8 cellular contexts compared by ENCODE assay signal in genomic region chr1:179955731-179956130, GRCh38. TPM values are rescaled to one million over a fixed set of nuclear protein-coding genes. Genes with fewer than 3 reads are reported as not detected.
DNase-seq lines count a peak whose midpoint lies in the region; ATAC-seq, FAIRE-seq and TF ChIP-seq lines count a peak whose summit lies in the region.

No MANE protein-coding gene starts in this region.

- POLR2A ChIA-PET in K562 (lab: Yijun Ruan, JAX), result interaction anchor here (1.0 to 2.2 kb wide), 4 partner anchors 8 to 20 kb away, joined by 3 to 10 read pairs (median 4); no protein-coding TSS in a partner anchor

- peaks cover 34% of the 10 kb centered on the region for H3K4me1 ChIP-seq in KMS-11 (ENCODE audit: low read depth, poor library complexity, severe bottlenecking)
- H3K4me1 ChIP-seq in K562 (replicated peaks in 1 of 2; ENCODE audit: control insufficient read depth in 2 of 2, insufficient read depth in 2 of 2, low read length in 2 of 2), result peaks cover 4% of the 10 kb centered on the region in 2 experiments; a peak in 3 of 5 replicates
- peaks cover 8 to 19% of the 10 kb centered on the region in 2 donors for H3K4me1 ChIP-seq in mucosa of rectum (ENCODE audit: control insufficient read depth in 2 of 2, insufficient read depth in 2 of 2, low read length in 2 of 2)

- peak overlapping the region; percentile 90 for H3K4me3 ChIP-seq in AG10803 (ENCODE audit: low read length)
- peak overlapping the region; percentile 98 for H3K4me3 ChIP-seq in KMS-11 (IDR thresholded peaks at IDR 0.05; ENCODE audit: insufficient read depth, low read depth, low read length)
- peak overlapping the region; percentile 84 for H3K4me3 ChIP-seq in K562
- H3K4me3 ChIP-seq in mucosa of rectum (ENCODE audit: low read length in 2 of 2), result peak overlapping the region; percentile 84 to 99

- no peak for TF ChIP-seq POLR2A in K562 (conservative IDR thresholded peaks at IDR 0.05)

- H3K27ac ChIP-seq in KMS-11 (peak overlapping the region; percentile 75; the same call in 1 of the 2 replicates), K562 (ENCODE audit: extremely low read depth, low read depth, low read length) (peak overlapping the region; percentile 86; the same call in 2 of the 3 replicates), mucosa of rectum (ENCODE audit: low read depth in 2 of 2, low read length in 2 of 2) (no peak overlapping the region)

- H3K36me3 ChIP-seq in KMS-11 (ENCODE audit: insufficient read depth) (no peaks in the 10 kb centered on the region), K562 (ENCODE audit: control insufficient read depth, insufficient read depth, low read length) (peaks cover 2% of the 10 kb centered on the region; the same call in 1 of the 3 replicates), mucosa of rectum (ENCODE audit: control insufficient read depth in 2 of 2, insufficient read depth in 2 of 2, low read length in 2 of 2) (no peaks in the 10 kb centered on the region)

- TF ChIP-seq EP300 in K562 (IDR thresholded peaks at IDR 0.05; ENCODE audit: low read length), result no peak

- TSS peak; percentile 54 for BruUV-seq in K562 (replicated peaks; lab: Mats Ljungman, UMichigan)

- H3K9ac ChIP-seq in KMS-11 (peak overlapping the region; percentile 87; the same call in 1 of the 2 replicates), K562 (ENCODE audit: insufficient read depth in 1 of 2, low read depth in 2 of 2, low read length in 2 of 2) (peak overlapping the region in 1 of 2 experiments; percentile 93; a peak in 3 of 4 replicates), mucosa of rectum (ENCODE audit: low read depth in 1 of 2, low read length in 2 of 2) (peak overlapping the region; percentile 20 to 96)

- H2AFZ ChIP-seq in KMS-11 (ENCODE audit: low read depth) (no peak overlapping the region), K562 (ENCODE audit: low read depth, low read length) (no peak overlapping the region)

- intact Hi-C loops in K562 (cut with micrococcal nuclease), result loop anchor here (2.0 to 5.0 kb wide), 2 partner anchors 73 to 202 kb away; partner anchors contain the start of gene TOR1AIP1
- intact Hi-C loops in head of caudate nucleus (cut with DNase I), result loop anchor here (10.0 kb wide), 1 partner anchor 219 kb away; no protein-coding TSS in a partner anchor

- H3K79me2 ChIP-seq in KMS-11 (ENCODE audit: insufficient read depth, low read depth), result peaks cover 53% of the 10 kb centered on the region
- H3K79me2 ChIP-seq in K562 (ENCODE audit: control insufficient read depth, insufficient read depth, low read length), result peaks cover 71% of the 10 kb centered on the region

- no peak for TF ChIP-seq RAD21 in K562 (CRISPR knock-in tag; conservative IDR thresholded peaks at IDR 0.05 in 1 of 2, IDR thresholded peaks at IDR 0.05 in 1 of 2)

- DNase-seq in AG10803 (ENCODE audit: low read depth) (no peak), K562 (ENCODE audit: extremely low read depth in 1 of 4, low spot score in 3 of 4) (no peak), DMS 273 treated with DMSO at 0.1 percent for 48 hours (lab: John Stamatoyannopoulos, UW) (no peak), NCI-H1436 (lab: John Stamatoyannopoulos, UW) (no peak), head of caudate nucleus (no peak)

- H3K27me3 ChIP-seq in KMS-11 (ENCODE audit: insufficient read depth, low read depth) (no peaks in the 10 kb centered on the region), K562 (ENCODE audit: control insufficient read depth in 2 of 2, insufficient read depth in 2 of 2, low read length in 2 of 2) (no peaks in the 10 kb centered on the region), mucosa of rectum (ENCODE audit: control insufficient read depth in 2 of 2, insufficient read depth in 2 of 2, low read length in 2 of 2) (no peaks in the 10 kb centered on the region)

- no peaks in the 10 kb centered on the region for H3K9me1 ChIP-seq in K562 (ENCODE audit: control insufficient read depth, insufficient read depth, low read length)

- H3K9me3 ChIP-seq in K562 (replicated peaks; ENCODE audit: control insufficient read depth, insufficient read depth, low read depth, low read length), result no peaks in the 10 kb centered on the region
- H3K9me3 ChIP-seq in mucosa of rectum (ENCODE audit: control insufficient read depth in 2 of 2, low read length in 2 of 2), result no peaks in the 10 kb centered on the region

- TF ChIP-seq CTCF in AG10803 (conservative IDR thresholded peaks at IDR 0.05; ENCODE audit: low read length) (no peak), KMS-11 (conservative IDR thresholded peaks at IDR 0.05; ENCODE audit: low read depth, low read length) (no peak), K562 (IDR thresholded peaks at IDR 0.05 in 2 of 3, conservative IDR thresholded peaks at IDR 0.05 in 1 of 3; ENCODE audit: insufficient read depth in 2 of 3, low read depth in 1 of 3, low read length in 3 of 3) (no peak)

- H3K4me2 ChIP-seq in KMS-11 (peak overlapping the region; percentile 86), K562 (ENCODE audit: insufficient read depth, low read length) (peak overlapping the region; percentile 97)

- ATAC-seq in K562 (no peak), HG02623 (IDR thresholded peaks at IDR 0.05; ENCODE audit: unreplicated experiment) (no peak)

- in situ Hi-C loops in K562 (cut with MboI), result no loop called here

- peak; percentile 32 for FAIRE-seq in K562 (lab: Jason Lieb, UNC)

- peaks cover 21% of the 10 kb centered on the region; the same call in 1 of the 2 replicates for H4K20me1 ChIP-seq in KMS-11 (ENCODE audit: insufficient read depth)
- peaks cover 15% of the 10 kb centered on the region; the same call in 1 of the 2 replicates for H4K20me1 ChIP-seq in K562 (replicated peaks; ENCODE audit: control insufficient read depth, insufficient read depth, low read length)

- CTCF ChIA-PET in K562 (lab: Yijun Ruan, JAX; ENCODE audit: low intra/inter-chr PET ratio), result no interaction called here

- 0% methylated on average over 3 of the region's 3 CpGs for WGBS in K562 (ENCODE audit: insufficient coverage, low coverage, missing lambda C conversion rate)

TF ChIP-seq in K562, 482 proteins besides CTCF, POLR2A, EP300 and RAD21 (continues in another document):
- no peak for TF ChIP-seq ZBTB11 (CRISPR knock-in tag; IDR thresholded peaks at IDR 0.05)
- TF ChIP-seq GATAD2B (IDR thresholded peaks at IDR 0.05; ENCODE audit: borderline replicate concordance), result 0 out of 2 replicates have a peak, but pooled peaks have one; percentile 30
- TF ChIP-seq ZKSCAN8 (CRISPR knock-in tag; IDR thresholded peaks at IDR 0.05), result 0 out of 2 replicates have a peak, but pooled peaks have one; percentile 45
- TF ChIP-seq EP400 (IDR thresholded peaks at IDR 0.05), result 0 out of 2 replicates have a peak, but pooled peaks have one; percentile 24
- no peak for TF ChIP-seq NCOA4 (IDR thresholded peaks at IDR 0.05; ENCODE audit: partially characterized antibody)
- TF ChIP-seq EHMT2 (IDR thresholded peaks at IDR 0.05), result no peak

RNA-seq across cellular contexts. Expression of gene CEP350, which starts 1.1 kb away (rescaled TPM):
- total RNA-seq in K562 (2011; cell fraction: chromatin; rRNA removed; ENCODE audit: low replicate concordance), result 27.4 and 114 TPM in 2 replicates
- total RNA-seq in K562 (2011; cell fraction: nucleolus; rRNA removed), result 19.5 and 31.2 TPM in 2 replicates
- 38.1 and 40.1 TPM in 2 replicates for total RNA-seq in K562 (2011; cell fraction: nucleoplasm; rRNA removed)
- total RNA-seq in K562 (2014; rRNA removed) (30.4 and 34.2 TPM in 2 replicates), K562 (2014; rRNA removed; fragmentation: Illumina TruSeq; extraction: Trizol) (56.0 and 66.8 TPM in 2 replicates), K562 (2015; rRNA removed; fragmentation: Illumina TruSeq; extraction: Trizol) (57.7 and 64.3 TPM in 2 replicates), K562 (2021) (39.5 and 42.2 TPM in 2 replicates)
- polyA plus RNA-seq in K562 (2011; rRNA removed) (17.7 and 23.3 TPM in 2 replicates), K562 (2014; fragmentation: Illumina TruSeq; extraction: Trizol) (23.0 and 28.0 TPM in 2 replicates), K562 (2014; fragmentation: Nextera tagmentation; extraction: Ambion mirVana) (1 to 10 TPM; 8.3 to 8.7 TPM), K562 (2014; rRNA removed) (17.1 and 20.4 TPM in 2 replicates)
- 4.5 and 8.3 TPM in 2 replicates for polyA plus RNA-seq in K562 (2011; cell fraction: cytosol; rRNA removed)
- polyA plus RNA-seq in K562 (2011; cell fraction: nucleus; rRNA removed), result 13.5 and 20.3 TPM in 2 replicates
- 17.6 and 18.7 TPM in 2 replicates for polyA plus RNA-seq in K562 (2012)
- 94.1 and 107 TPM in 2 replicates for polyA minus RNA-seq in K562 (2011; rRNA and poly(A)+ RNA removed)
- 29.8 and 44.2 TPM in 2 replicates for polyA minus RNA-seq in K562 (2011; cell fraction: cytosol; rRNA and poly(A)+ RNA removed)
- 34.6 and 77.2 TPM in 2 replicates for polyA minus RNA-seq in K562 (2011; cell fraction: nucleus; rRNA and poly(A)+ RNA removed)

Comparison
In these comparisons a context has a peak if more than half of its experiments do, and no peak if none do; other contexts are left out.
1. H3K27ac ChIP-seq: peak in KMS-11 (single experiment) and K562 (single experiment); none in mucosa of rectum (0 of 2).
2. Peak in every context shown above with its lines, with median percentiles within 50 percentile points of each other: H3K4me3 ChIP-seq.